ENCODE assay signal across 1 cellular context in genomic region chr16:19067349-19068236, GRCh38.
A peak's percentile ranks its signal among the peaks of the same experiment; 100 is the strongest.
TF ChIP-seq lines count a peak whose summit lies in the region.

Gene COQ7 (plus strand): TSS chr16:19067614. CDS start chr16:19067665, 51 bp downstream.

TF ChIP-seq in H1, 55 proteins besides CTCF, POLR2A, EP300 and RAD21 (continued from another document):
- no peak for TF ChIP-seq SUZ12 (IDR thresholded peaks at IDR 0.05; ENCODE audit: low read length)
- TF ChIP-seq SAP30 (IDR thresholded peaks at IDR 0.05; ENCODE audit: insufficient read depth, insufficient replicate concordance, low read length) = no peak
- TF ChIP-seq PHF8 (conservative IDR thresholded peaks at IDR 0.05; ENCODE audit: low read depth, low read length) = peak; percentile 98
- TF ChIP-seq JUN (IDR thresholded peaks at IDR 0.05; ENCODE audit: low read depth, low read length) = no peak
- TF ChIP-seq KDM5A (IDR thresholded peaks at IDR 0.05; ENCODE audit: low read length) = peak; percentile 81; the same call in 1 of the 2 replicates
- TF ChIP-seq GABPA (IDR thresholded peaks at IDR 0.05; ENCODE audit: borderline replicate concordance, insufficient read depth, low read length) = no peak
- no peak for TF ChIP-seq ZNF274 (IDR thresholded peaks at IDR 0.05; ENCODE audit: borderline replicate concordance, extremely low read depth, low read length)
- no peak for TF ChIP-seq SIRT6 (IDR thresholded peaks at IDR 0.05; ENCODE audit: low read length)
- TF ChIP-seq RBBP5 (IDR thresholded peaks at IDR 0.05; ENCODE audit: borderline replicate concordance, low read depth, low read length) = peak; percentile 87
- TF ChIP-seq ATF3 (IDR thresholded peaks at IDR 0.05; ENCODE audit: insufficient read depth, low read depth, low read length) = peak; percentile 89
- no peak; the same call in 1 of the 2 replicates for TF ChIP-seq SP4 (IDR thresholded peaks at IDR 0.05; ENCODE audit: low read length)
- peak; percentile 80 for TF ChIP-seq SP2 (IDR thresholded peaks at IDR 0.05; ENCODE audit: low read length)
- no peak; the same call in 1 of the 2 replicates for TF ChIP-seq RFX5 (IDR thresholded peaks at IDR 0.05; ENCODE audit: borderline replicate concordance, low read depth, low read length)
- TF ChIP-seq RXRA (IDR thresholded peaks at IDR 0.05; ENCODE audit: insufficient read depth, low read depth, low read length) = no peak
- no peak for TF ChIP-seq GTF2F1 (IDR thresholded peaks at IDR 0.05; ENCODE audit: borderline replicate concordance, low read depth, low read length)
- no peak for TF ChIP-seq CHD7 (IDR thresholded peaks at IDR 0.05; ENCODE audit: insufficient replicate concordance, low read length)
- TF ChIP-seq SRF (IDR thresholded peaks at IDR 0.05; ENCODE audit: low read depth, low read length) = peak; percentile 62
- TF ChIP-seq CHD1 (IDR thresholded peaks at IDR 0.05; ENCODE audit: low read depth, low read length) = no peak
- TF ChIP-seq TCF12 (IDR thresholded peaks at IDR 0.05; ENCODE audit: low read depth, low read length) = no peak
- TF ChIP-seq TEAD4 (IDR thresholded peaks at IDR 0.05; ENCODE audit: low read depth, low read length) = no peak
- peak; percentile 70; the same call in 1 of the 2 replicates for TF ChIP-seq TBP (IDR thresholded peaks at IDR 0.05; ENCODE audit: low read depth, low read length)
- no peak for TF ChIP-seq BCL11A (IDR thresholded peaks at IDR 0.05; ENCODE audit: low read depth in 2 of 2, low read length in 2 of 2)
- peak; percentile 89 for TF ChIP-seq TAF1 (IDR thresholded peaks at IDR 0.05; ENCODE audit: low read depth, low read length)
- no peak for TF ChIP-seq CBX5 (IDR thresholded peaks at IDR 0.05; ENCODE audit: low read depth, low read length)
- no peak; a peak in 1 of 4 replicates for TF ChIP-seq SIN3A (conservative IDR thresholded peaks at IDR 0.05 in 1 of 2, IDR thresholded peaks at IDR 0.05 in 1 of 2; ENCODE audit: low read depth in 1 of 2, low read length in 2 of 2)
- peak; percentile 98 for TF ChIP-seq ASH2L (IDR thresholded peaks at IDR 0.05; ENCODE audit: low read length)
- no peak for TF ChIP-seq EZH2 (IDR thresholded peaks at IDR 0.05; ENCODE audit: low read depth, low read length, severe bottlenecking)
- TF ChIP-seq POLR2AphosphoS5 (IDR thresholded peaks at IDR 0.05; ENCODE audit: low read depth, low read length) = peak; percentile 89
- TF ChIP-seq BRCA1 (IDR thresholded peaks at IDR 0.05; ENCODE audit: low read depth, low read length) = no peak
- peak; percentile 54 for TF ChIP-seq MAX (IDR thresholded peaks at IDR 0.05)
- TF ChIP-seq CBX8 (IDR thresholded peaks at IDR 0.05; ENCODE audit: borderline replicate concordance, low read depth, low read length) = no peak
- no peak for TF ChIP-seq HDAC6 (IDR thresholded peaks at IDR 0.05; ENCODE audit: low read depth, low read length)
- TF ChIP-seq CREB1 (IDR thresholded peaks at IDR 0.05) = peak; percentile 96
- TF ChIP-seq USF2 (IDR thresholded peaks at IDR 0.05; ENCODE audit: low read length) = peak; percentile 76
- peak; percentile 86 for TF ChIP-seq ATF2 (IDR thresholded peaks at IDR 0.05; ENCODE audit: low read length)
- peak; percentile 9; the same call in 1 of the 2 replicates for TF ChIP-seq MAFK (IDR thresholded peaks at IDR 0.05; ENCODE audit: low read depth, low read length)
- no peak for TF ChIP-seq YY1 (IDR thresholded peaks at IDR 0.05; ENCODE audit: low read depth, low read length)
- no peak for TF ChIP-seq NANOG (IDR thresholded peaks at IDR 0.05; ENCODE audit: insufficient read depth, low read depth, low read length, poor library complexity, severe bottlenecking)
- no peak for TF ChIP-seq E2F6 (IDR thresholded peaks at IDR 0.05)
- no peak for TF ChIP-seq POU5F1 (IDR thresholded peaks at IDR 0.05; ENCODE audit: low read depth, low read length)
- TF ChIP-seq KDM1A (IDR thresholded peaks at IDR 0.05; ENCODE audit: borderline replicate concordance, low read length) = 0 out of 2 replicates have a peak, but pooled peaks have one; percentile 9
- peak; percentile 95 for TF ChIP-seq CEBPB (IDR thresholded peaks at IDR 0.05; ENCODE audit: low read depth, low read length)
- TF ChIP-seq EGR1 (IDR thresholded peaks at IDR 0.05; ENCODE audit: borderline replicate concordance, low read depth, low read length) = 0 out of 2 replicates have a peak, but pooled peaks have one; percentile 3
- TF ChIP-seq CHD2 (IDR thresholded peaks at IDR 0.05; ENCODE audit: low read length) = peak; percentile 86
- 0 out of 4 replicates have a peak, but pooled peaks of 1 of the 2 experiments have one; percentile 10 for TF ChIP-seq HDAC2 (IDR thresholded peaks at IDR 0.05; ENCODE audit: borderline replicate concordance in 1 of 2, low read depth in 2 of 2, low read length in 2 of 2)
- TF ChIP-seq CTBP2 (IDR thresholded peaks at IDR 0.05; ENCODE audit: borderline replicate concordance, insufficient read depth, insufficient read length, low read length) = peak; percentile 58
- 0 out of 2 replicates have a peak, but pooled peaks have one; percentile 14 for TF ChIP-seq NRF1 (IDR thresholded peaks at IDR 0.05; ENCODE audit: low read depth, low read length)
- peak; percentile 98 for TF ChIP-seq SP1 (IDR thresholded peaks at IDR 0.05; ENCODE audit: low read depth, low read length)
- TF ChIP-seq SIX5 (IDR thresholded peaks at IDR 0.05; ENCODE audit: low read depth, low read length) = no peak
- TF ChIP-seq KDM4A (IDR thresholded peaks at IDR 0.05; ENCODE audit: low read depth, low read length, severe bottlenecking) = peak; percentile 98
